24 cellular contexts compared by ENCODE assay signal in the genomic region with DNA sequence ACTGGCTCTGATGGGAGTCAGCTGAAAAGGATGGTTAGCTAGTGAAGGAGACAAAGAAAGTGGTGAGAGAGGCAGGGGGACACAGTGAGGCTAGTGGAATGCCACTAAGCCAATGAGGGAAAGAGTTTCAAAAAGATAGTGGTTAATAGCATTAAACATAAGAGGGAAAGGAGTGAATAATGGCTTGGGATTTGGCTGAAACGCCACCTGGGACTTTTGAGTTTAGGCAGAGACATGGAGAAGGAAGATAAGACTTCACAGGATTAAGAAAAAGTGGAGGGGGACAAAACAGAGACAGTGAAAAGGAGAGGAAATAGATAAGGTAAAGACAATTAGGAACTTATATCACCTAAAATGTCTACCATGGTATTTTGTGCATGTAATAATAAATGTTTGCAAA. TPM values are rescaled to one million over a fixed set of nuclear protein-coding genes. Genes with fewer than 3 reads are reported as not detected.
DNase-seq lines count a peak whose midpoint lies in the region; ATAC-seq and TF ChIP-seq lines count a peak whose summit lies in the region.
"Had no signal": no experiment of that assay in that cellular context is flagged by ENCODE, and none has a peak within 500 bp of the region (broad histone marks: within the 10 kb centered on the region; RNA-seq: fewer than 3 reads in every experiment).

No MANE protein-coding gene starts in this region.

- BruUV-seq in Caco-2 (replicated peaks; lab: Mats Ljungman, UMichigan), result no TSS peak

- H3K27ac ChIP-seq in effector memory CD4-positive, alpha-beta T cell (ENCODE audit: insufficient read depth, low read length, poor library complexity, severe bottlenecking), result peak overlapping the region; percentile 49
- H3K27ac ChIP-seq: A549, ascending aorta, BLaER1, left lung, neutrophil had no signal

- no peak for DNase-seq in activated CD4-positive, alpha-beta T cell treated with anti-CD3 and anti-CD28 coated beads for 36 hours
- no peak for DNase-seq in activated CD4-positive, alpha-beta T cell treated with anti-CD3 and anti-CD28 coated beads, Interleukin-2, amount 50 U/mL, for 4 hours
- no peak for DNase-seq in Caco-2
- DNase-seq in T-cell, result no peak
- DNase-seq in effector memory CD4-positive, alpha-beta T cell, result no peak
- DNase-seq in amniotic stem cell (lab: John Stamatoyannopoulos, UW), result no peak
- DNase-seq: activated CD4-positive, CD25-positive, alpha-beta regulatory T cell treated with anti-CD3 and anti-CD28 coated beads, Interleukin-2, amount 50 U/mL, for 72 hours; DMS153; effector CD8-positive, alpha-beta T cell; esophagus squamous epithelium; GDM1; Karpas-422; left lung; mucosa of descending colon; NCI-H1092 treated with DMSO at 0.1 percent for 48 hours; NCI-H2107; NCI-H526 treated with DMSO at 0.1 percent for 48 hours; stimulated activated CD4-positive, alpha-beta T cell treated with anti-CD3 and anti-CD28 coated beads, Interleukin-4, amount 100 ng/mL, for 24 hours had no signal

- no peaks in the 10 kb centered on the region for H3K36me3 ChIP-seq in Caco-2 (ENCODE audit: control insufficient read depth, insufficient read depth, low read length)
- H3K36me3 ChIP-seq in effector memory CD4-positive, alpha-beta T cell (ENCODE audit: control insufficient read depth, insufficient read depth, low read length), result peaks cover 4% of the 10 kb centered on the region
- H3K36me3 ChIP-seq: ascending aorta, BLaER1, esophagus squamous epithelium, left lung, neutrophil had no signal

- no peak overlapping the region for H3K4me3 ChIP-seq in Caco-2 (ENCODE audit: low read depth, low read length)
- peak overlapping the region; percentile 1 for H3K4me3 ChIP-seq in effector memory CD4-positive, alpha-beta T cell (ENCODE audit: insufficient read depth, low read depth, low read length, poor library complexity, severe bottlenecking)
- H3K4me3 ChIP-seq: A549, ascending aorta, BLaER1, esophagus squamous epithelium, left lung, mucosa of descending colon had no signal

- ATAC-seq in activated CD4-positive, alpha-beta T cell treated with anti-CD3 and anti-CD28 coated beads for 36 hours, result no peak
- ATAC-seq in T-cell (replicated peaks in 1 of 4) (no peak), GM18909 (IDR thresholded peaks at IDR 0.05; ENCODE audit: poor library complexity, unreplicated experiment) (no peak), GM19324 (IDR thresholded peaks at IDR 0.05; ENCODE audit: low FRiP score, unreplicated experiment) (no peak)
- ATAC-seq: A549, left lung had no signal

- CTCF ChIA-PET in activated CD4-positive, alpha-beta T cell treated with anti-CD3 and anti-CD28 coated beads for 36 hours (lab: Charles Lee), result interaction anchor here (1.0 to 1.6 kb wide), 3 partner anchors 8 to 50 kb away, joined by 3 to 7 read pairs (median 5); no protein-coding TSS in a partner anchor
- CTCF ChIA-PET in Caco-2 (lab: Charles Lee) (no interaction called here), T-cell (lab: Charles Lee) (interaction anchor here in 1 of 2 donors (0.7 to 1.5 kb wide), 3 partner anchors 24 to 31 kb away, joined by 3 read pairs; no protein-coding TSS in a partner anchor)

- peaks cover 3% of the 10 kb centered on the region for H3K9me3 Mint-ChIP-seq in activated CD4-positive, alpha-beta T cell treated with anti-CD3 and anti-CD28 coated beads for 36 hours (ENCODE audit: low read depth)
- peaks cover 28% of the 10 kb centered on the region for H3K9me3 Mint-ChIP-seq in Caco-2 (ENCODE audit: unreplicated experiment)
- peaks cover 0 to 3% (median 0%) of the 10 kb centered on the region in 3 donors for H3K9me3 Mint-ChIP-seq in T-cell

- peaks cover 44% of the 10 kb centered on the region for H3K4me1 ChIP-seq in Caco-2
- peaks cover 59% of the 10 kb centered on the region for H3K4me1 ChIP-seq in effector memory CD4-positive, alpha-beta T cell (ENCODE audit: control insufficient read depth, insufficient read depth, low read length, poor library complexity, severe bottlenecking)
- H3K4me1 ChIP-seq: A549, ascending aorta had no signal

- POLR2A ChIA-PET in activated CD4-positive, alpha-beta T cell treated with anti-CD3 and anti-CD28 coated beads for 36 hours (lab: Charles Lee), result interaction anchor here (0.6 to 2.5 kb wide), 7 partner anchors 9 to 35 kb away, joined by 4 to 19 read pairs (median 5); no protein-coding TSS in a partner anchor
- POLR2A ChIA-PET in Caco-2 (lab: Charles Lee), result interaction anchor here (0.9 kb wide), 1 partner anchor 71 kb away, joined by 3 read pairs; no protein-coding TSS in a partner anchor
- POLR2A ChIA-PET in T-cell (lab: Charles Lee), result interaction anchor here in 1 of 2 donors (0.7 kb wide), 2 partner anchors 42 to 99 kb away, joined by 3 to 4 read pairs; no protein-coding TSS in a partner anchor

- H3K27me3 Mint-ChIP-seq in activated CD4-positive, alpha-beta T cell treated with anti-CD3 and anti-CD28 coated beads for 36 hours, result no peaks in the 10 kb centered on the region
- H3K27me3 Mint-ChIP-seq in Caco-2 (ENCODE audit: insufficient read depth, unreplicated experiment) (no peaks in the 10 kb centered on the region), T-cell (no peaks in the 10 kb centered on the region)

- TF ChIP-seq CTCF in Caco-2 (IDR thresholded peaks at IDR 0.05; ENCODE audit: insufficient read depth in 1 of 2, low read depth in 1 of 2, low read length in 1 of 2, severe bottlenecking in 1 of 2, unreplicated experiment in 1 of 2), result no peak

- no peaks in the 10 kb centered on the region for H3K9me3 ChIP-seq in Caco-2
- no peaks in the 10 kb centered on the region for H3K9me3 ChIP-seq in effector memory CD4-positive, alpha-beta T cell (ENCODE audit: control insufficient read depth, low read length)
- H3K9me3 ChIP-seq: A549, ascending aorta, esophagus squamous epithelium, left lung, mucosa of descending colon, neutrophil had no signal

- peak overlapping the region; percentile 84 for H3K4me3 Mint-ChIP-seq in activated CD4-positive, alpha-beta T cell treated with anti-CD3 and anti-CD28 coated beads for 36 hours
- H3K4me3 Mint-ChIP-seq in Caco-2 (ENCODE audit: unreplicated experiment) (no peak overlapping the region), T-cell (peak overlapping the region; percentile 83 to 98 (median 95))

- H3K27ac Mint-ChIP-seq in activated CD4-positive, alpha-beta T cell treated with anti-CD3 and anti-CD28 coated beads for 36 hours, result peak overlapping the region; percentile 100
- peak overlapping the region; percentile 37 for H3K27ac Mint-ChIP-seq in Caco-2 (ENCODE audit: unreplicated experiment)
- H3K27ac Mint-ChIP-seq in T-cell, result peak overlapping the region; percentile 96 to 100

- intact Hi-C loops in activated CD4-positive, alpha-beta T cell treated with anti-CD3 and anti-CD28 coated beads for 36 hours (cut with DNase I, micrococcal nuclease), result loop anchor here in 1 of 2 experiments (10.0 kb wide), 1 partner anchor 1079 kb away; the partner anchor contains the start of gene FAM117B
- intact Hi-C loops in Caco-2 (cut with micrococcal nuclease; ENCODE audit: unreplicated experiment), result no loop called here

- peaks cover 91% of the 10 kb centered on the region for H3K36me3 Mint-ChIP-seq in activated CD4-positive, alpha-beta T cell treated with anti-CD3 and anti-CD28 coated beads for 36 hours (ENCODE audit: low read depth)
- H3K36me3 Mint-ChIP-seq in Caco-2 (ENCODE audit: insufficient read depth, unreplicated experiment), result no peaks in the 10 kb centered on the region
- peaks cover 73% of the 10 kb centered on the region for H3K36me3 Mint-ChIP-seq in T-cell

- peaks cover 82% of the 10 kb centered on the region for H3K4me1 Mint-ChIP-seq in activated CD4-positive, alpha-beta T cell treated with anti-CD3 and anti-CD28 coated beads for 36 hours
- peaks cover 31% of the 10 kb centered on the region for H3K4me1 Mint-ChIP-seq in Caco-2 (ENCODE audit: low read depth, unreplicated experiment)
- peaks cover 86 to 88% (median 87%) of the 10 kb centered on the region in 3 donors for H3K4me1 Mint-ChIP-seq in T-cell

- H3K27me3 ChIP-seq in Caco-2 (replicated peaks; ENCODE audit: control insufficient read depth, insufficient read depth, low read length), result no peaks in the 10 kb centered on the region
- no peaks in the 10 kb centered on the region for H3K27me3 ChIP-seq in effector memory CD4-positive, alpha-beta T cell (replicated peaks; ENCODE audit: control insufficient read depth, insufficient read depth, low read length, poor library complexity, severe bottlenecking)
- H3K27me3 ChIP-seq: ascending aorta, BLaER1, esophagus squamous epithelium, left lung, neutrophil had no signal

RNA-seq across cellular contexts. Expression of gene CD28, which starts 6.9 kb away (rescaled TPM):
- 100 to 1,000 TPM; 175 TPM for total RNA-seq in activated CD4-positive, alpha-beta T cell treated with anti-CD3 and anti-CD28 coated beads for 36 hours
- total RNA-seq in Caco-2 (2022) (0.30 and 0.84 TPM in 2 replicates), T-cell (100 to 1,000 TPM; 112 to 154 (median 151) TPM)

Comparison
In these comparisons a context has a peak if more than half of its experiments do, and no peak if none do; other contexts are left out.
1. H3K27ac Mint-ChIP-seq: peak in every context shown above with its lines; median percentile 100 in activated CD4-positive, alpha-beta T cell treated with anti-CD3 and anti-CD28 coated beads for 36 hours; 98 in T-cell; 37 in Caco-2.
2. RNA of gene CD28, which starts 6.9 kb away (total RNA-seq): 175 TPM in activated CD4-positive, alpha-beta T cell treated with anti-CD3 and anti-CD28 coated beads for 36 hours and 112 to 154 TPM in T-cell; 0.30 to 0.84 TPM in Caco-2; every median in the first group is over 10 times any median in the second.